7 cellular contexts compared by ENCODE assay signal in genomic region chr1:148853363-148853762, GRCh38. TPM values are rescaled to one million over a fixed set of nuclear protein-coding genes. Genes with fewer than 3 reads are reported as not detected.
DNase-seq lines count a peak whose midpoint lies in the region; ATAC-seq and TF ChIP-seq lines count a peak whose summit lies in the region.
"Not testable (repeated sequence)": the region's sequence is repeated elsewhere in the genome, so short reads cannot be mapped to it uniquely, and the experiment has no call there.

No MANE protein-coding gene starts in this region.

- DNase-seq in Right ventricle myocardium inferior (ENCODE audit: missing footprints); Right ventricle myocardium superior; heart left ventricle; heart right ventricle; left cardiac atrium; left ventricle myocardium superior; right cardiac atrium: not testable (repeated sequence)

- not testable (repeated sequence) for H3K4me1 ChIP-seq in heart left ventricle; heart right ventricle; right cardiac atrium (ENCODE audit: control insufficient read depth, insufficient read depth, low read length)

- TF ChIP-seq CTCF in heart left ventricle (IDR thresholded peaks at IDR 0.05); heart right ventricle (IDR thresholded peaks at IDR 0.05): not testable (repeated sequence)

- H3K9me3 ChIP-seq in heart left ventricle; heart right ventricle; right cardiac atrium (ENCODE audit: control insufficient read depth, low read length): not testable (repeated sequence)

- intact Hi-C loops in Right ventricle myocardium inferior (cut with DNase I); Right ventricle myocardium superior (cut with DNase I); heart left ventricle (cut with DNase I); heart right ventricle (cut with DNase I); left cardiac atrium (cut with DNase I); left ventricle myocardium superior (cut with micrococcal nuclease); right cardiac atrium (cut with DNase I): not testable (repeated sequence)

- ATAC-seq in Right ventricle myocardium inferior (peak; percentile 72), Right ventricle myocardium superior (ENCODE audit: poor library complexity) (peak; percentile 76), heart left ventricle (peak; percentile 77 to 89 (median 84)), heart right ventricle (peak; percentile 57 to 91 (median 80)), left cardiac atrium (peak; percentile 45 to 58), left ventricle myocardium superior (peak; percentile 84), right cardiac atrium (peak; percentile 49 to 69)

- not testable (repeated sequence) for H3K4me3 ChIP-seq in heart left ventricle; heart right ventricle; right cardiac atrium (ENCODE audit: low read length)

- TF ChIP-seq POLR2A in heart left ventricle (IDR thresholded peaks at IDR 0.05), result not testable (repeated sequence)

- H3K36me3 ChIP-seq in heart left ventricle, heart right ventricle: not testable (repeated sequence)

- WGBS in heart left ventricle, 4 donors, result no CpG with 5 or more reads among the region's 5 CpGs
- no CpG with 5 or more reads among the region's 5 CpGs for WGBS in heart right ventricle, 2 donors
- WGBS in right cardiac atrium, result no CpG with 5 or more reads among the region's 5 CpGs

- not testable (repeated sequence) for H3K27ac ChIP-seq in heart left ventricle; heart right ventricle; right cardiac atrium (ENCODE audit: low read length)

- not testable (repeated sequence) for H3K27me3 ChIP-seq in heart left ventricle; heart right ventricle; right cardiac atrium (ENCODE audit: control insufficient read depth, insufficient read depth)

RNA-seq across cellular contexts. Expression of gene PDE4DIP, which starts 9.1 kb away (rescaled TPM):
- total RNA-seq in Right ventricle myocardium inferior (1,846 TPM), Right ventricle myocardium superior (1,574 TPM), heart left ventricle (1,000 to 10,000 TPM; 1,299 to 2,892 (median 2,435) TPM), heart right ventricle (1,000 to 10,000 TPM; 1,915 to 2,957 (median 2,606) TPM), left cardiac atrium (1,000 to 10,000 TPM; 1,013 to 1,607 TPM), left ventricle myocardium superior (1,838 TPM), right cardiac atrium (1,000 to 10,000 TPM; 1,463 to 2,379 (median 1,612) TPM)
- polyA plus RNA-seq in heart left ventricle (100 to 1,000 TPM; 614 to 835 TPM), heart right ventricle (100 to 1,000 TPM; 479 to 683 TPM), right cardiac atrium (857 TPM)
